ENCODE assay signal across 8 cellular contexts in the genomic region with DNA sequence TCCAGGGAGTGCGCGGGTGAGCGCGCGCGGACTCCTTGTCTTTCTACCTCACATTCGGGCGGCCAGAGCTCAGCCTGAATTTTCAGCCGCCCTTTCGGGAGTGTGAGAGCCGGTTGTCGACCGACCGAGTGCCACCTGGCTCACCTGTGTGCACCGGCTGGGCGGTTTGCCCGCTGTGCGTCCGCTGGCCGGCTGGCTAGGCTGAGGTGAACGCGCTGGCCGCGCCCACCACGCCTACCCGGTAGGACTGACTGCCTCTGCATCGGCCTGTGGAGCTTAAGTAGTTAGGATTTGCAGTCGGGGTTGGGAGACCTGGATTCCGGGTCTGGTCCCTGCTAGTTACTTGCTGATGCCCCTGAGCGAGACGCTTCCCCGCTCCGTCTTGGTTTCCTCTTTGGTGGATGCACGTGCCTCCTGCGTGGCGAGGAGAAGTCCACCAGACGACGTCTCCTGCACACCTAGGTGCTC. TPM values are rescaled to one million over a fixed set of nuclear protein-coding genes. Genes with fewer than 3 reads are reported as not detected.
DNase-seq lines count a peak whose midpoint lies in the region; ATAC-seq lines count a peak whose summit lies in the region.

No MANE protein-coding gene starts in this region.

- ATAC-seq in activated naive CD8-positive, alpha-beta T cell treated with anti-CD3 and anti-CD28 coated beads, Interleukin-2, amount 10 ng/mL, durations not matched to agents 7 days and 5 days (ENCODE audit: low read depth), result no peak
- ATAC-seq in stimulated activated naive B cell treated with anti-CD40 and anti-IgM and Interleukin-4, amounts not matched to agents 10 μg/mL and 1 μg/mL and 100 μg/mL, for 72 hours (replicated peaks), result peak; percentile 21 to 30
- ATAC-seq in HG02870 (IDR thresholded peaks at IDR 0.05; ENCODE audit: unreplicated experiment) (no peak), GM18520 (IDR thresholded peaks at IDR 0.05; ENCODE audit: unreplicated experiment) (no peak)

- H3K9me3 ChIP-seq in HUES48 (ENCODE audit: control insufficient read depth, insufficient read depth, low read length), result no peaks in the 10 kb centered on the region

- peaks cover 19% of the 10 kb centered on the region for H3K4me1 Mint-ChIP-seq in activated naive CD8-positive, alpha-beta T cell treated with anti-CD3 and anti-CD28 coated beads, Interleukin-2, amount 10 ng/mL, durations not matched to agents 7 days and 5 days
- peaks cover 7 to 10% of the 10 kb centered on the region in 2 donors for H3K4me1 Mint-ChIP-seq in stimulated activated naive B cell treated with anti-CD40 and anti-IgM and Interleukin-4, amounts not matched to agents 10 μg/mL and 1 μg/mL and 100 μg/mL, for 72 hours

- POLR2A ChIA-PET in activated naive CD8-positive, alpha-beta T cell treated with anti-CD3 and anti-CD28 coated beads, Interleukin-2, amount 10 ng/mL, durations not matched to agents 7 days and 5 days (lab: Charles Lee), result interaction anchor here (1.6 kb wide), 1 partner anchor 14 kb away, joined by 7 read pairs; no protein-coding TSS in a partner anchor

- no peak overlapping the region for H3K27ac ChIP-seq in HUES48 (ENCODE audit: low read depth, low read length)

- H3K36me3 ChIP-seq in HUES48 (ENCODE audit: control insufficient read depth, insufficient read depth, low read length), result no peaks in the 10 kb centered on the region

- H3K4me3 Mint-ChIP-seq in activated naive CD8-positive, alpha-beta T cell treated with anti-CD3 and anti-CD28 coated beads, Interleukin-2, amount 10 ng/mL, durations not matched to agents 7 days and 5 days, result peak overlapping the region; percentile 89
- H3K4me3 Mint-ChIP-seq in stimulated activated naive B cell treated with anti-CD40 and anti-IgM and Interleukin-4, amounts not matched to agents 10 μg/mL and 1 μg/mL and 100 μg/mL, for 72 hours, result peak overlapping the region; percentile 82 to 92

- H3K9me3 Mint-ChIP-seq in activated naive CD8-positive, alpha-beta T cell treated with anti-CD3 and anti-CD28 coated beads, Interleukin-2, amount 10 ng/mL, durations not matched to agents 7 days and 5 days, result no peaks in the 10 kb centered on the region
- H3K9me3 Mint-ChIP-seq in stimulated activated naive B cell treated with anti-CD40 and anti-IgM and Interleukin-4, amounts not matched to agents 10 μg/mL and 1 μg/mL and 100 μg/mL, for 72 hours, result no peaks in the 10 kb centered on the region

- DNase-seq in DMS153 (lab: John Stamatoyannopoulos, UW) (peak; percentile 29), iPS-NIHi7 (ENCODE audit: extremely low spot score) (peak; percentile 53), T1000 (lab: John Stamatoyannopoulos, UW) (no peak)
- DNase-seq in activated naive CD8-positive, alpha-beta T cell treated with anti-CD3 and anti-CD28 coated beads, Interleukin-2, amount 10 ng/mL, durations not matched to agents 7 days and 5 days, result no peak
- no peak for DNase-seq in stimulated activated naive B cell treated with anti-CD40 and anti-IgM and Interleukin-4, amounts not matched to agents 10 μg/mL and 1 μg/mL and 100 μg/mL, for 72 hours

- peaks cover 22% of the 10 kb centered on the region for H3K27me3 Mint-ChIP-seq in activated naive CD8-positive, alpha-beta T cell treated with anti-CD3 and anti-CD28 coated beads, Interleukin-2, amount 10 ng/mL, durations not matched to agents 7 days and 5 days
- peaks cover 25 to 48% of the 10 kb centered on the region in 2 donors for H3K27me3 Mint-ChIP-seq in stimulated activated naive B cell treated with anti-CD40 and anti-IgM and Interleukin-4, amounts not matched to agents 10 μg/mL and 1 μg/mL and 100 μg/mL, for 72 hours

- no peak overlapping the region for H3K9ac ChIP-seq in HUES48 (ENCODE audit: low read depth, low read length)

- peaks cover 32% of the 10 kb centered on the region for H3K27me3 ChIP-seq in HUES48 (ENCODE audit: control insufficient read depth, insufficient read depth, low read length)

- peaks cover 1% of the 10 kb centered on the region for H3K36me3 Mint-ChIP-seq in activated naive CD8-positive, alpha-beta T cell treated with anti-CD3 and anti-CD28 coated beads, Interleukin-2, amount 10 ng/mL, durations not matched to agents 7 days and 5 days
- H3K36me3 Mint-ChIP-seq in stimulated activated naive B cell treated with anti-CD40 and anti-IgM and Interleukin-4, amounts not matched to agents 10 μg/mL and 1 μg/mL and 100 μg/mL, for 72 hours, result peaks cover 0 to 1% of the 10 kb centered on the region in 2 donors

- peak overlapping the region; percentile 88 for H3K4me3 ChIP-seq in HUES48 (ENCODE audit: low read depth, low read length)

- peaks cover 5% of the 10 kb centered on the region; the same call in 1 of the 2 replicates for H3K4me1 ChIP-seq in HUES48 (ENCODE audit: control insufficient read depth, insufficient read depth, low read length)

- H3K27ac Mint-ChIP-seq in activated naive CD8-positive, alpha-beta T cell treated with anti-CD3 and anti-CD28 coated beads, Interleukin-2, amount 10 ng/mL, durations not matched to agents 7 days and 5 days, result no peak overlapping the region
- H3K27ac Mint-ChIP-seq in stimulated activated naive B cell treated with anti-CD40 and anti-IgM and Interleukin-4, amounts not matched to agents 10 μg/mL and 1 μg/mL and 100 μg/mL, for 72 hours, result peak overlapping the region; percentile 53

RNA-seq across cellular contexts. Expression of gene TSPAN15, which starts 0.6 kb away (rescaled TPM):
- total RNA-seq in activated naive CD8-positive, alpha-beta T cell treated with anti-CD3 and anti-CD28 coated beads, Interleukin-2, amount 10 ng/mL, durations not matched to agents 7 days and 5 days, result 1 to 10 TPM; 4.6 to 4.7 TPM

RNA-seq across cellular contexts. Expression of gene TACR2, which starts 35.1 kb away (rescaled TPM):
- total RNA-seq in activated naive CD8-positive, alpha-beta T cell treated with anti-CD3 and anti-CD28 coated beads, Interleukin-2, amount 10 ng/mL, durations not matched to agents 7 days and 5 days, result not detected

Comparison
In these comparisons a context has a peak if more than half of its experiments do, and no peak if none do; other contexts are left out.
1. DNase-seq: peak in DMS153 (single experiment) and iPS-NIHi7 (single experiment); none in activated naive CD8-positive, alpha-beta T cell treated with anti-CD3 and anti-CD28 coated beads, Interleukin-2, amount 10 ng/mL, durations not matched to agents 7 days and 5 days (single experiment), stimulated activated naive B cell treated with anti-CD40 and anti-IgM and Interleukin-4, amounts not matched to agents 10 μg/mL and 1 μg/mL and 100 μg/mL, for 72 hours (single experiment) and T1000 (single experiment).
2. ATAC-seq: peak in stimulated activated naive B cell treated with anti-CD40 and anti-IgM and Interleukin-4, amounts not matched to agents 10 μg/mL and 1 μg/mL and 100 μg/mL, for 72 hours (2 of 2); none in activated naive CD8-positive, alpha-beta T cell treated with anti-CD3 and anti-CD28 coated beads, Interleukin-2, amount 10 ng/mL, durations not matched to agents 7 days and 5 days (single experiment), HG02870 (single experiment) and GM18520 (single experiment).